ENCODE assay signal across 8 cellular contexts in genomic region chr10:80491251-80492102, GRCh38. TPM values are rescaled to one million over a fixed set of nuclear protein-coding genes. Genes with fewer than 3 reads are reported as not detected.
DNase-seq lines count a peak whose midpoint lies in the region; ATAC-seq lines count a peak whose summit lies in the region.

No MANE protein-coding gene starts in this region.

- no peak for DNase-seq in activated naive CD4-positive, alpha-beta T cell treated with anti-CD3 and anti-CD28 coated beads for 36 hours
- no peak for DNase-seq in activated naive CD4-positive, alpha-beta T cell (lab: John Stamatoyannopoulos, UW)
- DNase-seq in activated CD8-positive, alpha-beta memory T cell treated with anti-CD3 and anti-CD28 coated beads, Interleukin-2, amount 10 ng/mL, durations not matched to agents 7 days and 5 days = no peak
- DNase-seq in immature natural killer cell = no peak
- no peak for DNase-seq in SJCRH30
- no peak for DNase-seq in epidermal melanocyte (ENCODE audit: insufficient read length, low spot score)
- DNase-seq in stimulated activated naive CD4-positive, alpha-beta T cell (lab: John Stamatoyannopoulos, UW) = no peak

- H3K27ac ChIP-seq in temporal lobe (ENCODE audit: low read depth, low read length) = peak overlapping the region; percentile 17
- H3K27ac ChIP-seq in SJCRH30 = no peak overlapping the region

- CTCF ChIA-PET in activated naive CD4-positive, alpha-beta T cell treated with anti-CD3 and anti-CD28 coated beads for 36 hours (lab: Charles Lee) = interaction anchor here (1.1 to 11.2 kb wide), 5 partner anchors 10 to 38 kb away, joined by 3 to 165 read pairs (median 4); no protein-coding TSS in a partner anchor
- CTCF ChIA-PET in activated CD8-positive, alpha-beta memory T cell treated with anti-CD3 and anti-CD28 coated beads, Interleukin-2, amount 10 ng/mL, durations not matched to agents 7 days and 5 days (lab: Charles Lee) = interaction anchor here (0.9 to 11.4 kb wide), 7 partner anchors 10 to 47 kb away, joined by 3 to 151 read pairs (median 5); no protein-coding TSS in a partner anchor

- H3K4me3 ChIP-seq in SJCRH30 = no peak overlapping the region

- H3K36me3 Mint-ChIP-seq in activated naive CD4-positive, alpha-beta T cell treated with anti-CD3 and anti-CD28 coated beads for 36 hours (ENCODE audit: low read depth) = peaks cover 39% of the 10 kb centered on the region
- H3K36me3 Mint-ChIP-seq in activated CD8-positive, alpha-beta memory T cell treated with anti-CD3 and anti-CD28 coated beads, Interleukin-2, amount 10 ng/mL, durations not matched to agents 7 days and 5 days = peaks cover 67% of the 10 kb centered on the region
- peaks cover 22 to 46% (median 31%) of the 10 kb centered on the region in 3 donors for H3K36me3 Mint-ChIP-seq in immature natural killer cell

- H3K9me3 Mint-ChIP-seq in activated naive CD4-positive, alpha-beta T cell treated with anti-CD3 and anti-CD28 coated beads for 36 hours = peaks cover 4% of the 10 kb centered on the region
- peaks cover under 1% of the 10 kb centered on the region for H3K9me3 Mint-ChIP-seq in activated CD8-positive, alpha-beta memory T cell treated with anti-CD3 and anti-CD28 coated beads, Interleukin-2, amount 10 ng/mL, durations not matched to agents 7 days and 5 days (ENCODE audit: low read depth)
- peaks cover 0 to 2% (median under 1%) of the 10 kb centered on the region in 6 donors for H3K9me3 Mint-ChIP-seq in immature natural killer cell

- no peaks in the 10 kb centered on the region for H3K27me3 Mint-ChIP-seq in activated naive CD4-positive, alpha-beta T cell treated with anti-CD3 and anti-CD28 coated beads for 36 hours (ENCODE audit: low read depth)
- no peaks in the 10 kb centered on the region for H3K27me3 Mint-ChIP-seq in activated CD8-positive, alpha-beta memory T cell treated with anti-CD3 and anti-CD28 coated beads, Interleukin-2, amount 10 ng/mL, durations not matched to agents 7 days and 5 days
- H3K27me3 Mint-ChIP-seq in immature natural killer cell (ENCODE audit: low read depth in 3 of 3) = peaks cover 7 to 15% (median 11%) of the 10 kb centered on the region in 3 donors

- no peaks in the 10 kb centered on the region for H3K27me3 ChIP-seq in SJCRH30

- peaks cover 99% of the 10 kb centered on the region for H3K4me1 Mint-ChIP-seq in activated naive CD4-positive, alpha-beta T cell treated with anti-CD3 and anti-CD28 coated beads for 36 hours (ENCODE audit: low read depth)
- peaks cover 98% of the 10 kb centered on the region for H3K4me1 Mint-ChIP-seq in activated CD8-positive, alpha-beta memory T cell treated with anti-CD3 and anti-CD28 coated beads, Interleukin-2, amount 10 ng/mL, durations not matched to agents 7 days and 5 days
- peaks cover 100% of the 10 kb centered on the region in 2 donors for H3K4me1 Mint-ChIP-seq in immature natural killer cell

- no peaks in the 10 kb centered on the region; the same call in 1 of the 2 replicates for H3K9me3 ChIP-seq in SJCRH30 (replicated peaks)

- no peak for ATAC-seq in activated CD8-positive, alpha-beta memory T cell treated with anti-CD3 and anti-CD28 coated beads, Interleukin-2, amount 10 ng/mL, durations not matched to agents 7 days and 5 days

- H3K4me3 Mint-ChIP-seq in activated naive CD4-positive, alpha-beta T cell treated with anti-CD3 and anti-CD28 coated beads for 36 hours = no peak overlapping the region
- no peak overlapping the region for H3K4me3 Mint-ChIP-seq in activated CD8-positive, alpha-beta memory T cell treated with anti-CD3 and anti-CD28 coated beads, Interleukin-2, amount 10 ng/mL, durations not matched to agents 7 days and 5 days
- H3K4me3 Mint-ChIP-seq in immature natural killer cell = peak overlapping the region; percentile 55 to 76 (median 63)

- intact Hi-C loops in activated naive CD4-positive, alpha-beta T cell treated with anti-CD3 and anti-CD28 coated beads for 36 hours (cut with micrococcal nuclease) = no loop called here

- H3K27ac Mint-ChIP-seq in activated naive CD4-positive, alpha-beta T cell treated with anti-CD3 and anti-CD28 coated beads for 36 hours = peak overlapping the region; percentile 65
- peak overlapping the region; percentile 2 for H3K27ac Mint-ChIP-seq in activated CD8-positive, alpha-beta memory T cell treated with anti-CD3 and anti-CD28 coated beads, Interleukin-2, amount 10 ng/mL, durations not matched to agents 7 days and 5 days
- peak overlapping the region; percentile 79 to 98 (median 94) for H3K27ac Mint-ChIP-seq in immature natural killer cell

- peaks cover 38% of the 10 kb centered on the region for H3K36me3 ChIP-seq in SJCRH30

- no peaks in the 10 kb centered on the region for H3K4me1 ChIP-seq in SJCRH30

RNA-seq across cellular contexts. Expression of gene TSPAN14, which starts 37.4 kb away (rescaled TPM):
- total RNA-seq in activated naive CD4-positive, alpha-beta T cell treated with anti-CD3 and anti-CD28 coated beads for 36 hours = 10 to 100 TPM; 33.5 to 35.5 TPM
- 100 to 1,000 TPM; 100 to 104 TPM for total RNA-seq in activated CD8-positive, alpha-beta memory T cell treated with anti-CD3 and anti-CD28 coated beads, Interleukin-2, amount 10 ng/mL, durations not matched to agents 7 days and 5 days
- polyA plus RNA-seq in immature natural killer cell = 100 to 1,000 TPM; 141 to 363 (median 226) TPM
- 27.8 TPM for total RNA-seq in temporal lobe
- 37.7 and 40.4 TPM in 2 replicates for total RNA-seq in SJCRH30 (2014; rRNA removed; shearing (Covaris generic))

RNA-seq across cellular contexts. Expression of gene SH2D4B, which starts 46.2 kb away (rescaled TPM):
- total RNA-seq in activated naive CD4-positive, alpha-beta T cell treated with anti-CD3 and anti-CD28 coated beads for 36 hours = under 1 TPM; 0.05 to 0.10 TPM
- total RNA-seq in activated CD8-positive, alpha-beta memory T cell treated with anti-CD3 and anti-CD28 coated beads, Interleukin-2, amount 10 ng/mL, durations not matched to agents 7 days and 5 days = under 1 TPM in 1 of 2 experiments, not detected in 1; 0.09 TPM
- polyA plus RNA-seq in immature natural killer cell = not detected
- 1.2 TPM for total RNA-seq in temporal lobe
- not detected in 2 replicates for total RNA-seq in SJCRH30 (2014; rRNA removed; shearing (Covaris generic))

Comparison
In these comparisons a context has a peak if more than half of its experiments do, and no peak if none do; other contexts are left out.
1. H3K27ac Mint-ChIP-seq: peak in every context shown above with its lines; median percentile 94 in immature natural killer cell; 65 in activated naive CD4-positive, alpha-beta T cell treated with anti-CD3 and anti-CD28 coated beads for 36 hours; 2 in activated CD8-positive, alpha-beta memory T cell treated with anti-CD3 and anti-CD28 coated beads, Interleukin-2, amount 10 ng/mL, durations not matched to agents 7 days and 5 days.
2. H3K4me3 Mint-ChIP-seq: peak in immature natural killer cell (5 of 5); none in activated naive CD4-positive, alpha-beta T cell treated with anti-CD3 and anti-CD28 coated beads for 36 hours (single experiment) and activated CD8-positive, alpha-beta memory T cell treated with anti-CD3 and anti-CD28 coated beads, Interleukin-2, amount 10 ng/mL, durations not matched to agents 7 days and 5 days (single experiment).